ENCODE assay signal across 1 cellular context in the genomic region with DNA sequence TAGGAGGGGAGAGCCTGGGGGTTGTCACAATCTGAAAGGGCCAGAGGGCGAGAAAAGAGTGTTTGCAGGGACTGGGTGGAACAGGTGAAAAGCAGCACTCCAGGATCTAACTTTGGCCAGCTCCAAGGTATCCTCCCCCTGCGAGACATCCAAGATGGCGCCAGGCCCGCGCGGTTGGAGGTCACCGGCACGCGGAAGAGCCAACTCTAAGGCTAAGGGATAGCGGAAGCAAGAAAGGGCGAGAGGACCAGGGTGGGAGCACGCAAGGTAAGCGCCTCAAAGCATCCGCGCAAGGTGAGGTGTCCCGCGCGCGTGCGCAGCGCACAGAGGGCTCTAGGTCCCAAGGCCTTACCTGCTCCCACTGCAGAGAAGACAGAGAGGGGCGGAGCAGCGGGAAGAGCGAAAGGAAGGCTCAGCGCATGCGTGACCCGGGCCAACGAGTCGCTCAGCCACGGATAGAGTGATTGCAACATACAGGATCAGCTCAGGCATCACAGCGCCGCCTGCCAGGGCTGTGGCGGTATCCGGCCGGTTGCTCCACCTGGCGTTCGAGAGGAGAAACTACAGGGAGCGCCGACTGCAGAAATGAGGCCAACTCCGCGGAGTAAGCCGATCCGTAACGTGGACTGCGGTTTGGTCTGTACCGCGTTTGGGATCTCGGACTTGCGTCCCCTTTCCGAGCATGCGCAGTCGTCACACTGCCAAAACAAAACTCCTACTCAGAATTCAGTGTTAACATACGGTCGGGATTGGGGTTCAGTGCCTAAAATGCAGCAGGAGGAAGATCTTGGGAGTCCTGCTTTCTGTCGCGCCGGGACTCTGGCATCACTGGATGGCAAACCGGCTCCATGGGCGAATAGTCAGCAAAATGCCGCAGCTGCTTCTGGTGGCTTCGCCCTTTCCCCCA.
TF ChIP-seq lines count a peak whose summit lies in the region.

ATP5MC2 (minus strand) TSS at position 383 of the 907 bp plus-strand sequence. CDS start 3,469 bp downstream, outside the sequence.

TF ChIP-seq in GM12878, 131 proteins besides CTCF, POLR2A, EP300 and RAD21 (continued from another document):
- TF ChIP-seq ZBTB40 (IDR thresholded peaks at IDR 0.05; ENCODE audit: borderline replicate concordance) = no peak
- TF ChIP-seq NBN (IDR thresholded peaks at IDR 0.05) = peak; percentile 96
- TF ChIP-seq, protein P1, sequence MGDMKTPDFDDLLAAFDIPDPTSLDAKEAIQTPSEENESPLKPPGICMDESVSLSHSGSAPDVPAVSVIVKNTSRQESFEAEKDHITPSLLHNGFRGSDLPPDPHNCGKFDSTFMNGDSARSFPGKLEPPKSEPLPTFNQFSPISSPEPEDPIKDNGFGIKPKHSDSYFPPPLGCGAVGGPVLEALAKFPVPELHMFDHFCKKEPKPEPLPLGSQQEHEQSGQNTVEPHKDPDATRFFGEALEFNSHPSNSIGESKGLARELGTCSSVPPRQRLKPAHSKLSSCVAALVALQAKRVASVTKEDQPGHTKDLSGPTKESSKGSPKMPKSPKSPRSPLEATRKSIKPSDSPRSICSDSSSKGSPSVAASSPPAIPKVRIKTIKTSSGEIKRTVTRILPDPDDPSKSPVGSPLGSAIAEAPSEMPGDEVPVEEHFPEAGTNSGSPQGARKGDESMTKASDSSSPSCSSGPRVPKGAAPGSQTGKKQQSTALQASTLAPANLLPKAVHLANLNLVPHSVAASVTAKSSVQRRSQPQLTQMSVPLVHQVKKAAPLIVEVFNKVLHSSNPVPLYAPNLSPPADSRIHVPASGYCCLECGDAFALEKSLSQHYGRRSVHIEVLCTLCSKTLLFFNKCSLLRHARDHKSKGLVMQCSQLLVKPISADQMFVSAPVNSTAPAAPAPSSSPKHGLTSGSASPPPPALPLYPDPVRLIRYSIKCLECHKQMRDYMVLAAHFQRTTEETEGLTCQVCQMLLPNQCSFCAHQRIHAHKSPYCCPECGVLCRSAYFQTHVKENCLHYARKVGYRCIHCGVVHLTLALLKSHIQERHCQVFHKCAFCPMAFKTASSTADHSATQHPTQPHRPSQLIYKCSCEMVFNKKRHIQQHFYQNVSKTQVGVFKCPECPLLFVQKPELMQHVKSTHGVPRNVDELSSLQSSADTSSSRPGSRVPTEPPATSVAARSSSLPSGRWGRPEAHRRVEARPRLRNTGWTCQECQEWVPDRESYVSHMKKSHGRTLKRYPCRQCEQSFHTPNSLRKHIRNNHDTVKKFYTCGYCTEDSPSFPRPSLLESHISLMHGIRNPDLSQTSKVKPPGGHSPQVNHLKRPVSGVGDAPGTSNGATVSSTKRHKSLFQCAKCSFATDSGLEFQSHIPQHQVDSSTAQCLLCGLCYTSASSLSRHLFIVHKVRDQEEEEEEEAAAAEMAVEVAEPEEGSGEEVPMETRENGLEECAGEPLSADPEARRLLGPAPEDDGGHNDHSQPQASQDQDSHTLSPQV (IDR thresholded peaks at IDR 0.05) = peak; percentile 98
- no peak for TF ChIP-seq MYB (IDR thresholded peaks at IDR 0.05; ENCODE audit: borderline replicate concordance, low read depth, low read length)
- TF ChIP-seq STAT3 (IDR thresholded peaks at IDR 0.05; ENCODE audit: low read depth, low read length) = no peak
- no peak for TF ChIP-seq TCF12 (IDR thresholded peaks at IDR 0.05; ENCODE audit: low read depth, low read length)
- TF ChIP-seq MEF2B (IDR thresholded peaks at IDR 0.05; ENCODE audit: partially characterized antibody, poor library complexity, severe bottlenecking) = peak; percentile 51
- TF ChIP-seq SMARCA5 (IDR thresholded peaks at IDR 0.05) = peak; percentile 100
- TF ChIP-seq, protein P2, sequence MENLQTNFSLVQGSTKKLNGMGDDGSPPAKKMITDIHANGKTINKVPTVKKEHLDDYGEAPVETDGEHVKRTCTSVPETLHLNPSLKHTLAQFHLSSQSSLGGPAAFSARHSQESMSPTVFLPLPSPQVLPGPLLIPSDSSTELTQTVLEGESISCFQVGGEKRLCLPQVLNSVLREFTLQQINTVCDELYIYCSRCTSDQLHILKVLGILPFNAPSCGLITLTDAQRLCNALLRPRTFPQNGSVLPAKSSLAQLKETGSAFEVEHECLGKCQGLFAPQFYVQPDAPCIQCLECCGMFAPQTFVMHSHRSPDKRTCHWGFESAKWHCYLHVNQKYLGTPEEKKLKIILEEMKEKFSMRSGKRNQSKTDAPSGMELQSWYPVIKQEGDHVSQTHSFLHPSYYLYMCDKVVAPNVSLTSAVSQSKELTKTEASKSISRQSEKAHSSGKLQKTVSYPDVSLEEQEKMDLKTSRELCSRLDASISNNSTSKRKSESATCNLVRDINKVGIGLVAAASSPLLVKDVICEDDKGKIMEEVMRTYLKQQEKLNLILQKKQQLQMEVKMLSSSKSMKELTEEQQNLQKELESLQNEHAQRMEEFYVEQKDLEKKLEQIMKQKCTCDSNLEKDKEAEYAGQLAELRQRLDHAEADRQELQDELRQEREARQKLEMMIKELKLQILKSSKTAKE (IDR thresholded peaks at IDR 0.05; ENCODE audit: low read depth, poor library complexity, severe bottlenecking) = peak; percentile 61
- 0 out of 3 replicates have a peak, but pooled peaks have one; percentile 33 for TF ChIP-seq POU2F2 (IDR thresholded peaks at IDR 0.05; ENCODE audit: borderline replicate concordance, low read depth, low read length)
- peak; percentile 94 for TF ChIP-seq RUNX3 (IDR thresholded peaks at IDR 0.05; ENCODE audit: low read length)
- TF ChIP-seq HDAC2 (IDR thresholded peaks at IDR 0.05) = 0 out of 2 replicates have a peak, but pooled peaks have one; percentile 44
- peak; percentile 88 to 91 for TF ChIP-seq IKZF2 (IDR thresholded peaks at IDR 0.05)
- TF ChIP-seq WRNIP1 (IDR thresholded peaks at IDR 0.05; ENCODE audit: borderline replicate concordance, low read depth, low read length) = peak; percentile 51; the same call in 1 of the 2 replicates
